Comparison of ENCODE assay signal across 8 cellular contexts in genomic region chr6:27478141-27478705, GRCh38. TPM values are rescaled to one million over a fixed set of nuclear protein-coding genes. Genes with fewer than 3 reads are reported as not detected.
DNase-seq lines count a peak whose midpoint lies in the region; ATAC-seq and TF ChIP-seq lines count a peak whose summit lies in the region.

No MANE protein-coding gene starts in this region.

- intact Hi-C loops in A673 (cut with micrococcal nuclease; ENCODE audit: unreplicated experiment), result loop anchor here (2.0 to 10.0 kb wide), 5 partner anchors 69 to 303 kb away; no protein-coding TSS in a partner anchor
- intact Hi-C loops in testis (cut with DNase I; ENCODE audit: low total_unique reads), result no loop called here

- H3K4me1 ChIP-seq in A673 (ENCODE audit: insufficient read depth, low read length, poor library complexity, severe bottlenecking) (peaks cover 4% of the 10 kb centered on the region), testis (no peaks in the 10 kb centered on the region)

- no TSS peak for BruUV-seq in A673 (replicated peaks; lab: Mats Ljungman, UMichigan)

- peaks cover 12% of the 10 kb centered on the region for H3K36me3 Mint-ChIP-seq in effector memory CD8-positive, alpha-beta T cell (ENCODE audit: insufficient read depth)

- H3K4me1 Mint-ChIP-seq in effector memory CD8-positive, alpha-beta T cell (ENCODE audit: low read depth in 2 of 2), result peaks cover 0 to 4% of the 10 kb centered on the region in 2 donors

- H3K4me3 Mint-ChIP-seq in effector memory CD8-positive, alpha-beta T cell, result no peak overlapping the region

- H3K27ac ChIP-seq in A673 (ENCODE audit: low read depth, low read length, poor library complexity, severe bottlenecking) (peak overlapping the region; percentile 71), WERI-Rb-1 (no peak overlapping the region), testis (peak overlapping the region; percentile 98 to 99)

- no peaks in the 10 kb centered on the region for H3K36me3 ChIP-seq in A673 (ENCODE audit: insufficient read depth, low read length, poor library complexity, severe bottlenecking)
- peaks cover 4% of the 10 kb centered on the region; the same call in 1 of the 2 replicates for H3K36me3 ChIP-seq in WERI-Rb-1
- H3K36me3 ChIP-seq in testis (ENCODE audit: low read depth, missing control alignments), result no peaks in the 10 kb centered on the region

- DNase-seq in A673 (ENCODE audit: low spot score) (peak; percentile 35), WERI-Rb-1 (no peak), testis (no peak), HuH-7.5 (ENCODE audit: low spot score) (no peak)
- no peak for DNase-seq in effector memory CD8-positive, alpha-beta T cell

- no peaks in the 10 kb centered on the region for H3K9me3 Mint-ChIP-seq in effector memory CD8-positive, alpha-beta T cell

- TF ChIP-seq POLR2A in testis (IDR thresholded peaks at IDR 0.05), result no peak

- CTCF ChIA-PET in A673 (lab: Charles Lee), result no interaction called here

- H3K4me3 ChIP-seq in A673 (ENCODE audit: low read depth, low read length, poor library complexity, severe bottlenecking), result peak overlapping the region; percentile 62
- H3K4me3 ChIP-seq in WERI-Rb-1 (ENCODE audit: low read depth, low read length), result peak overlapping the region; percentile 63
- H3K4me3 ChIP-seq in iPS-18c (ENCODE audit: insufficient read depth, low read depth, low read length), result peak overlapping the region; percentile 57
- peak overlapping the region; percentile 77 to 95 for H3K4me3 ChIP-seq in testis

- 11 to 12% methylated on average over 12 of the region's 12 CpGs for WGBS in testis, 2 donors

- POLR2A ChIA-PET in A673 (lab: Charles Lee; ENCODE audit: low non-redundant PET), result no interaction called here

- no peaks in the 10 kb centered on the region for H3K9me3 ChIP-seq in A673 (ENCODE audit: low read depth, low read length, poor library complexity, severe bottlenecking)
- no peaks in the 10 kb centered on the region for H3K9me3 ChIP-seq in WERI-Rb-1 (ENCODE audit: severe bottlenecking)
- H3K9me3 ChIP-seq in iPS-18c (ENCODE audit: control insufficient read depth, insufficient read depth, low read length), result no peaks in the 10 kb centered on the region
- H3K9me3 ChIP-seq in testis, result no peaks in the 10 kb centered on the region

- H3K27ac Mint-ChIP-seq in effector memory CD8-positive, alpha-beta T cell, result no peak overlapping the region

- TF ChIP-seq CTCF in A673 (conservative IDR thresholded peaks at IDR 0.05; ENCODE audit: low read depth, low read length) (no peak), WERI-Rb-1 (IDR thresholded peaks at IDR 0.05; ENCODE audit: low read depth, low read length) (no peak), testis (IDR thresholded peaks at IDR 0.05) (no peak)

- ATAC-seq in GM19043 (IDR thresholded peaks at IDR 0.05; ENCODE audit: low read depth, unreplicated experiment) (peak; percentile 6), HG03175 (IDR thresholded peaks at IDR 0.05; ENCODE audit: unreplicated experiment) (peak; percentile 20)
- no peak for ATAC-seq in effector memory CD8-positive, alpha-beta T cell (replicated peaks)

- H3K27me3 ChIP-seq in A673 (replicated peaks; ENCODE audit: insufficient read depth, low read depth, low read length, poor library complexity) (no peaks in the 10 kb centered on the region), WERI-Rb-1 (ENCODE audit: insufficient read depth, low read depth, severe bottlenecking) (no peaks in the 10 kb centered on the region), testis (no peaks in the 10 kb centered on the region)

- no peaks in the 10 kb centered on the region for H3K27me3 Mint-ChIP-seq in effector memory CD8-positive, alpha-beta T cell

RNA-seq across cellular contexts. Expression of gene ZNF184, which starts 5.3 kb away (rescaled TPM):
- 16.8 and 19.1 TPM in 2 replicates for total RNA-seq in A673 (2021)
- 10 to 100 TPM; 11.9 to 17.5 TPM for total RNA-seq in testis
- polyA plus RNA-seq in testis (ENCODE audit: insufficient read depth, low read depth, low replicate concordance), result 11.4 TPM
